15 cellular contexts compared by ENCODE assay signal in genomic region chr7:137942459-137943115, GRCh38. TPM values are rescaled to one million over a fixed set of nuclear protein-coding genes. Genes with fewer than 3 reads are reported as not detected.
DNase-seq lines count a peak whose midpoint lies in the region; ATAC-seq, FAIRE-seq and TF ChIP-seq lines count a peak whose summit lies in the region.
"Had no signal": no experiment of that assay in that cellular context is flagged by ENCODE, and none has a peak within 500 bp of the region (broad histone marks: within the 10 kb centered on the region; RNA-seq: fewer than 3 reads in every experiment).

No MANE protein-coding gene starts in this region.

- H3K4me3 ChIP-seq in HEK293 (ENCODE audit: low read depth, low read length) (no peak overlapping the region), astrocyte (ENCODE audit: insufficient read depth, low read depth, low read length) (no peak overlapping the region), stomach smooth muscle (ENCODE audit: low read length in 2 of 2) (no peak overlapping the region)

- peaks cover 93% of the 10 kb centered on the region for H3K79me2 ChIP-seq in astrocyte (ENCODE audit: insufficient read depth, low read length)

- H3K9me3 Mint-ChIP-seq in astrocyte (ENCODE audit: unreplicated experiment), result no peaks in the 10 kb centered on the region
- H3K9me3 Mint-ChIP-seq in natural killer cell treated with Interleukin-12 subunit alpha and Interleukin-12 subunit beta and Interleukin-15 and Interleukin-18, amount 100 ng/mL, for 72 hours, result no peaks in the 10 kb centered on the region
- H3K9me3 Mint-ChIP-seq: CD14-positive monocyte, endodermal cell had no signal

- H3K36me3 Mint-ChIP-seq in astrocyte (ENCODE audit: low read depth, unreplicated experiment), result peaks cover 11% of the 10 kb centered on the region
- H3K36me3 Mint-ChIP-seq in natural killer cell treated with Interleukin-12 subunit alpha and Interleukin-12 subunit beta and Interleukin-15 and Interleukin-18, amount 100 ng/mL, for 72 hours, result no peaks in the 10 kb centered on the region

- H3K4me2 ChIP-seq in astrocyte (ENCODE audit: low read length), result peak overlapping the region; percentile 69

- no peaks in the 10 kb centered on the region for H3K36me3 ChIP-seq in HEK293 (ENCODE audit: control insufficient read depth in 2 of 2, insufficient read depth in 1 of 2, low read length in 2 of 2)
- peaks cover 4% of the 10 kb centered on the region for H3K36me3 ChIP-seq in astrocyte (ENCODE audit: insufficient read depth, low read length)
- no peaks in the 10 kb centered on the region for H3K36me3 ChIP-seq in stomach smooth muscle (ENCODE audit: control insufficient read depth in 2 of 2, insufficient read depth in 2 of 2, low read length in 2 of 2)
- H3K36me3 ChIP-seq: neutrophil had no signal

- TF ChIP-seq CTCF in HEK293 (tag by site-specific recombination; IDR thresholded peaks at IDR 0.05) (no peak), astrocyte (IDR thresholded peaks at IDR 0.05; ENCODE audit: insufficient read depth, low read depth, low read length) (no peak)

- peaks cover 66% of the 10 kb centered on the region for H3K4me1 Mint-ChIP-seq in astrocyte (ENCODE audit: low read depth, unreplicated experiment)
- H3K4me1 Mint-ChIP-seq in natural killer cell treated with Interleukin-12 subunit alpha and Interleukin-12 subunit beta and Interleukin-15 and Interleukin-18, amount 100 ng/mL, for 72 hours (ENCODE audit: low read depth in 2 of 2), result peaks cover 12 to 18% of the 10 kb centered on the region in 2 donors
- H3K4me1 Mint-ChIP-seq: activated CD4-positive, alpha-beta T cell treated with anti-CD3 and anti-CD28 coated beads for 36 hours had no signal

- no peak overlapping the region for H3K27ac ChIP-seq in HEK293 (ENCODE audit: extremely low read depth, low read depth, low read length)
- peak overlapping the region; percentile 93 for H3K27ac ChIP-seq in astrocyte (ENCODE audit: low read depth, low read length)
- H3K27ac ChIP-seq in stomach smooth muscle (ENCODE audit: low read length), result peak overlapping the region; percentile 37
- H3K27ac ChIP-seq: neutrophil had no signal

- H3K4me1 ChIP-seq in HEK293 (ENCODE audit: control insufficient read depth, insufficient read depth, low read length) (no peaks in the 10 kb centered on the region), astrocyte (ENCODE audit: insufficient read depth, low read length) (peaks cover 38% of the 10 kb centered on the region), stomach smooth muscle (ENCODE audit: control insufficient read depth, insufficient read depth, low read length) (peaks cover 32% of the 10 kb centered on the region)

- no peak for ATAC-seq in HG03354 (IDR thresholded peaks at IDR 0.05; ENCODE audit: poor library complexity, severe bottlenecking, unreplicated experiment)
- ATAC-seq in natural killer cell treated with Interleukin-12 subunit alpha and Interleukin-12 subunit beta and Interleukin-15 and Interleukin-18, amount 100 ng/mL, for 72 hours, result no peak
- ATAC-seq: activated CD4-positive, alpha-beta T cell treated with anti-CD3 and anti-CD28 coated beads for 36 hours had no signal

- DNase-seq in astrocyte (ENCODE audit: low read depth), result no peak
- no peak for DNase-seq in natural killer cell treated with Interleukin-12 subunit alpha and Interleukin-12 subunit beta and Interleukin-15 and Interleukin-18, amount 100 ng/mL, for 72 hours (ENCODE audit: low spot score)
- no peak for DNase-seq in NCI-H1436 treated with DMSO at 0.1 percent for 48 hours (lab: John Stamatoyannopoulos, UW)
- DNase-seq: activated CD4-positive, alpha-beta T cell treated with anti-CD3 and anti-CD28 coated beads for 36 hours; activated T-cell treated with anti-CD3 and anti-CD28 coated beads, Interleukin-2, amount 50 U/mL, for 48 hours; GOT3; NCI-H524 treated with DMSO at 0.1 percent for 48 hours; T-helper 1 cell had no signal

- H3K27me3 Mint-ChIP-seq in astrocyte (ENCODE audit: low read depth, unreplicated experiment), result no peaks in the 10 kb centered on the region
- H3K27me3 Mint-ChIP-seq in natural killer cell treated with Interleukin-12 subunit alpha and Interleukin-12 subunit beta and Interleukin-15 and Interleukin-18, amount 100 ng/mL, for 72 hours, result no peaks in the 10 kb centered on the region
- H3K27me3 Mint-ChIP-seq: activated CD4-positive, alpha-beta T cell treated with anti-CD3 and anti-CD28 coated beads for 36 hours had no signal

- POLR2A ChIA-PET in HEK293 (lab: Yijun Ruan, JAX), result interaction anchor here (1.0 kb wide), 1 partner anchor 60 kb away, joined by 3 read pairs; the partner anchor contains the start of gene CREB3L2

- H3K9ac ChIP-seq in astrocyte (ENCODE audit: low read length) (peak overlapping the region; percentile 79), stomach smooth muscle (ENCODE audit: low read length in 2 of 2) (no peak overlapping the region)

- FAIRE-seq in astrocyte (lab: Jason Lieb, UNC), result no peak
- FAIRE-seq in islet of Langerhans (lab: Jason Lieb, UNC), result peak; percentile 56

- H3K9me3 ChIP-seq in HEK293 (ENCODE audit: control insufficient read depth, insufficient read depth, low read depth, low read length) (no peaks in the 10 kb centered on the region), astrocyte (ENCODE audit: insufficient read depth, low read depth, low read length) (no peaks in the 10 kb centered on the region), stomach smooth muscle (ENCODE audit: control insufficient read depth in 2 of 2, low read length in 2 of 2) (no peaks in the 10 kb centered on the region)
- H3K9me3 ChIP-seq: neutrophil had no signal

- H4K20me1 ChIP-seq in astrocyte (ENCODE audit: insufficient read depth, low read length), result peaks cover 44% of the 10 kb centered on the region

- peak overlapping the region; percentile 47 for H3K4me3 Mint-ChIP-seq in astrocyte (ENCODE audit: unreplicated experiment)
- no peak overlapping the region for H3K4me3 Mint-ChIP-seq in natural killer cell treated with Interleukin-12 subunit alpha and Interleukin-12 subunit beta and Interleukin-15 and Interleukin-18, amount 100 ng/mL, for 72 hours
- H3K4me3 Mint-ChIP-seq: activated CD4-positive, alpha-beta T cell treated with anti-CD3 and anti-CD28 coated beads for 36 hours; CD14-positive monocyte; endodermal cell had no signal

- no peaks in the 10 kb centered on the region for H3K27me3 ChIP-seq in astrocyte (ENCODE audit: insufficient read depth, low read length)
- H3K27me3 ChIP-seq in stomach smooth muscle (ENCODE audit: control insufficient read depth in 1 of 2, insufficient read depth in 2 of 2, low read length in 2 of 2), result no peaks in the 10 kb centered on the region
- H3K27me3 ChIP-seq: neutrophil had no signal

- peak overlapping the region; percentile 92 for H3K27ac Mint-ChIP-seq in astrocyte (ENCODE audit: unreplicated experiment)
- no peak overlapping the region for H3K27ac Mint-ChIP-seq in natural killer cell treated with Interleukin-12 subunit alpha and Interleukin-12 subunit beta and Interleukin-15 and Interleukin-18, amount 100 ng/mL, for 72 hours
- H3K27ac Mint-ChIP-seq: CD14-positive monocyte, endodermal cell had no signal

- CTCF ChIA-PET in HEK293 (lab: Yijun Ruan, JAX), result no interaction called here

- no peak overlapping the region for H2AFZ ChIP-seq in astrocyte (ENCODE audit: low read depth, low read length)

TF ChIP-seq in HEK293, 187 proteins besides CTCF, POLR2A, EP300 and RAD21:
- TF ChIP-seq BCL6B (tag by site-specific recombination; IDR thresholded peaks at IDR 0.05), result peak; percentile 96
- 0 out of 2 replicates have a peak, but pooled peaks have one; percentile 20 for TF ChIP-seq PRDM6 (tag by site-specific recombination; IDR thresholded peaks at IDR 0.05)
- no peak for TF ChIP-seq ZNF292 (tag by site-specific recombination; IDR thresholded peaks at IDR 0.05; ENCODE audit: borderline replicate concordance, low read depth)

RNA-seq across cellular contexts. Expression of gene CREB3L2, which starts 59.3 kb away (rescaled TPM):
- total RNA-seq in astrocyte, result 116 and 128 TPM in 2 replicates
- total RNA-seq in natural killer cell treated with Interleukin-12 subunit alpha and Interleukin-12 subunit beta and Interleukin-15 and Interleukin-18, amount 100 ng/mL, for 72 hours, result 10 to 100 TPM; 53.5 to 59.0 TPM
